In genomic region chr2:133139847-133140533, GRCh38 we compare ENCODE assay signal across 1 cellular context.
TF ChIP-seq lines count a peak whose summit lies in the region.

No MANE protein-coding gene starts in this region.

TF ChIP-seq in HepG2, 621 proteins besides CTCF, POLR2A, EP300 and RAD21 (continued from another document):
- TF ChIP-seq ZNF280D (CRISPR knock-in tag; IDR thresholded peaks at IDR 0.05) (no peak), SMC3 (IDR thresholded peaks at IDR 0.05; ENCODE audit: low read length) (no peak), RBFOX2 (IDR thresholded peaks at IDR 0.05; ENCODE audit: low read depth, low read length) (no peak), KMT2B (CRISPR knock-in tag; IDR thresholded peaks at IDR 0.05) (no peak), SP2 (CRISPR knock-in tag; IDR thresholded peaks at IDR 0.05) (no peak), HOXA7 (CRISPR knock-in tag; IDR thresholded peaks at IDR 0.05) (no peak), PAF1 (CRISPR knock-in tag; IDR thresholded peaks at IDR 0.05) (no peak), ELF3 (CRISPR knock-in tag; IDR thresholded peaks at IDR 0.05) (no peak), ZNF510 (CRISPR knock-in tag; IDR thresholded peaks at IDR 0.05; ENCODE audit: low read depth) (no peak), TRIM24 (CRISPR knock-in tag; IDR thresholded peaks at IDR 0.05) (no peak)
